ENCODE assay signal across 9 cellular contexts in genomic region chr15:41490355-41490754, GRCh38. TPM values are rescaled to one million over a fixed set of nuclear protein-coding genes. Genes with fewer than 3 reads are reported as not detected.
DNase-seq lines count a peak whose midpoint lies in the region; ATAC-seq and TF ChIP-seq lines count a peak whose summit lies in the region.
"Had no signal": no experiment of that assay in that cellular context is flagged by ENCODE, and none has a peak within 500 bp of the region (broad histone marks: within the 10 kb centered on the region; RNA-seq: fewer than 3 reads in every experiment).

No MANE protein-coding gene starts in this region.

- no peak for TF ChIP-seq RAD21 in HCT116 (IDR thresholded peaks at IDR 0.05; ENCODE audit: low read depth)

- peak overlapping the region; percentile 21 for H3K27ac ChIP-seq in HCT116 (ENCODE audit: low read depth, low read length)
- H3K27ac ChIP-seq: SK-N-MC had no signal

- no peak for TF ChIP-seq POLR2A in HCT116 (IDR thresholded peaks at IDR 0.05; ENCODE audit: borderline replicate concordance, extremely low read depth, insufficient read depth, insufficient read length)

- H3K4me2 ChIP-seq in HCT116 (ENCODE audit: low read length): peak overlapping the region; percentile 60

- CTCF ChIA-PET in HCT116 (lab: Charles Lee): interaction anchor here (0.7 kb wide), 1 partner anchor 114 kb away, joined by 3 read pairs; no protein-coding TSS in a partner anchor

- POLR2A ChIA-PET in HCT116 (lab: Charles Lee): interaction anchor here (0.7 to 1.4 kb wide), 4 partner anchors 12 to 72 kb away, joined by 3 to 4 read pairs (median 3); partner anchors contain the start of gene RPAP1

- H3K4me3 ChIP-seq in HCT116 (replicated peaks in 1 of 2; ENCODE audit: low read depth in 1 of 2, low read length in 2 of 2): no peak overlapping the region
- H3K4me3 ChIP-seq: SK-N-MC had no signal

- no peaks in the 10 kb centered on the region for H3K79me2 ChIP-seq in HCT116 (ENCODE audit: insufficient read depth, low read length)

- DNase-seq in COLO829 (ENCODE audit: low spot score) (peak; percentile 89), HCT116 (ENCODE audit: low read depth, low spot score) (peak; percentile 89), glomerular visceral epithelial cell (ENCODE audit: extremely low spot score) (peak; percentile 89), NCI-H345 (lab: John Stamatoyannopoulos, UW) (no peak), medulla oblongata (ENCODE audit: extremely low spot score) (no peak)

- RAD21 ChIA-PET in HCT116 (lab: Charles Lee; ENCODE audit: low non-redundant PET in 1 of 2, low total read pairs in 2 of 2, uncharacterized antibody in 2 of 2, unreplicated experiment in 2 of 2): interaction anchor here in 1 of 2 experiments (0.7 kb wide), 1 partner anchor 101 kb away, joined by 3 read pairs; no protein-coding TSS in a partner anchor

- no peaks in the 10 kb centered on the region for H3K9me2 ChIP-seq in HCT116 (ENCODE audit: insufficient read depth)

- no peak overlapping the region for H2AFZ ChIP-seq in HCT116 (ENCODE audit: low read depth, low read length, poor library complexity, severe bottlenecking)

- no peaks in the 10 kb centered on the region for H4K20me1 ChIP-seq in HCT116 (ENCODE audit: insufficient read depth)

- peaks cover 37 to 71% of the 10 kb centered on the region in 2 experiments for H3K4me1 ChIP-seq in HCT116 (ENCODE audit: control insufficient read depth in 1 of 2, insufficient read depth in 2 of 2, low read length in 2 of 2)

- no peaks in the 10 kb centered on the region for H3K9me3 ChIP-seq in HCT116 (ENCODE audit: control insufficient read depth in 1 of 2, insufficient read depth in 1 of 2, low read depth in 1 of 2, low read length in 2 of 2)

- H3K27me3 ChIP-seq in HCT116 (ENCODE audit: insufficient read depth, low read length): no peaks in the 10 kb centered on the region

- intact Hi-C loops in HCT116 (cut with micrococcal nuclease): no loop called here

- H3K36me3 ChIP-seq in HCT116 (ENCODE audit: control insufficient read depth in 1 of 2, insufficient read depth in 2 of 2, low read length in 2 of 2): no peaks in the 10 kb centered on the region

- no TSS peak for BruUV-seq in HCT116 (replicated peaks; lab: Mats Ljungman, UMichigan)

- ATAC-seq in HCT116 (peak; percentile 39), SK-N-SH treated with all-trans-retinoic acid at 6 μM for 48 hours (peak; percentile 62), HG03342 (IDR thresholded peaks at IDR 0.05; ENCODE audit: unreplicated experiment) (no peak), HG03520 (IDR thresholded peaks at IDR 0.05; ENCODE audit: unreplicated experiment) (no peak)

- H3K9ac ChIP-seq in HCT116 (ENCODE audit: low read length): no peak overlapping the region; the same call in 1 of the 2 replicates

- TF ChIP-seq CTCF in HCT116 (IDR thresholded peaks at IDR 0.05 in 2 of 3, conservative IDR thresholded peaks at IDR 0.05 in 1 of 3; ENCODE audit: borderline replicate concordance in 1 of 3, insufficient read depth in 1 of 3, low read depth in 2 of 3, low read length in 2 of 3): no peak

TF ChIP-seq in HCT116, 20 proteins besides CTCF, POLR2A, EP300 and RAD21 (continues in another document):
- TF ChIP-seq JUND (IDR thresholded peaks at IDR 0.05) (peak; percentile 96), SP1 (IDR thresholded peaks at IDR 0.05; ENCODE audit: low read depth) (peak; percentile 84), POLR2AphosphoS5 (IDR thresholded peaks at IDR 0.05; ENCODE audit: low read depth, low read length) (no peak), ZFX (IDR thresholded peaks at IDR 0.05) (no peak), TCF7L2 (IDR thresholded peaks at IDR 0.05; ENCODE audit: borderline replicate concordance, extremely low read depth, insufficient read depth, insufficient read length) (peak; percentile 92), YY1 (IDR thresholded peaks at IDR 0.05; ENCODE audit: extremely low read depth, insufficient replicate concordance, low read depth, low read length) (peak; percentile 24), EZH2 (IDR thresholded peaks at IDR 0.05) (no peak), MAX (IDR thresholded peaks at IDR 0.05) (peak; percentile 51), ZNF274 (IDR thresholded peaks at IDR 0.05; ENCODE audit: low read depth, low read length) (no peak), SIN3A (IDR thresholded peaks at IDR 0.05; ENCODE audit: low read depth) (no peak), REST (IDR thresholded peaks at IDR 0.05; ENCODE audit: low read depth) (no peak)

TF ChIP-seq in SK-N-SH treated with all-trans-retinoic acid at 6 μM for 48 hours, 23 proteins besides CTCF, POLR2A, EP300 and RAD21 (continues in another document):
- no peak for TF ChIP-seq CSRNP3 (CRISPR knock-in tag; IDR thresholded peaks at IDR 0.05)
- TF ChIP-seq ZNF70 (CRISPR knock-in tag; IDR thresholded peaks at IDR 0.05): no peak
- TF ChIP-seq ZFP30 (CRISPR knock-in tag; IDR thresholded peaks at IDR 0.05): no peak
- no peak for TF ChIP-seq SNAI2 (CRISPR knock-in tag; IDR thresholded peaks at IDR 0.05)
- TF ChIP-seq PATZ1 (CRISPR knock-in tag; IDR thresholded peaks at IDR 0.05; ENCODE audit: borderline replicate concordance): no peak
- TF ChIP-seq OSR1 (CRISPR knock-in tag; IDR thresholded peaks at IDR 0.05): no peak
- TF ChIP-seq POU6F1 (CRISPR knock-in tag; IDR thresholded peaks at IDR 0.05; ENCODE audit: borderline replicate concordance, low read depth): no peak
- TF ChIP-seq ZC3H10 (CRISPR knock-in tag; IDR thresholded peaks at IDR 0.05): no peak
- TF ChIP-seq BACH2 (CRISPR knock-in tag; IDR thresholded peaks at IDR 0.05; ENCODE audit: borderline replicate concordance): no peak
- TF ChIP-seq GLIS3 (CRISPR knock-in tag; IDR thresholded peaks at IDR 0.05): no peak
- TF ChIP-seq CREB5 (CRISPR knock-in tag; IDR thresholded peaks at IDR 0.05; ENCODE audit: low read depth): no peak

RNA-seq across cellular contexts. Expression of gene ITPKA, which starts 3.3 kb away (rescaled TPM):
- total RNA-seq in HCT116 (2021; ENCODE audit: unreplicated experiment): 10.8 TPM
- 12.5 and 17.8 TPM in 2 replicates for polyA plus RNA-seq in HCT116 (2012)

RNA-seq across cellular contexts. Expression of gene LTK, which starts 23.3 kb away (rescaled TPM):
- 9.2 TPM for total RNA-seq in HCT116 (2021; ENCODE audit: unreplicated experiment)
- 7.0 and 7.5 TPM in 2 replicates for polyA plus RNA-seq in HCT116 (2012)

RNA-seq across cellular contexts. Expression of gene RPAP1, which starts 53.7 kb away (rescaled TPM):
- 46.4 TPM for total RNA-seq in HCT116 (2021; ENCODE audit: unreplicated experiment)
- polyA plus RNA-seq in HCT116 (2012): 25.4 and 26.3 TPM in 2 replicates

Comparison
In these comparisons a context has a peak if more than half of its experiments do, and no peak if none do; other contexts are left out.
1. DNase-seq: peak in COLO829 (single experiment), HCT116 (single experiment) and glomerular visceral epithelial cell (single experiment); none in NCI-H345 (single experiment) and medulla oblongata (single experiment).
2. ATAC-seq: peak in HCT116 (single experiment) and SK-N-SH treated with all-trans-retinoic acid at 6 μM for 48 hours (single experiment); none in HG03342 (single experiment) and HG03520 (single experiment).